ENCODE assay signal across 7 cellular contexts in genomic region chr7:95690367-95690947, GRCh38.
A peak's percentile ranks its signal among the peaks of the same experiment; 100 is the strongest.
DNase-seq lines count a peak whose midpoint lies in the region; ATAC-seq and TF ChIP-seq lines count a peak whose summit lies in the region.

No MANE protein-coding gene starts in this region.

- H3K4me2 ChIP-seq in GM23248 (ENCODE audit: unreplicated experiment) = peak overlapping the region; percentile 80

- DNase-seq in GM06990 (ENCODE audit: extremely low read depth, insufficient read length) (peak; percentile 25), GM23248 (peak; percentile 60), RKO (ENCODE audit: low spot score) (peak; percentile 74), epithelial cell of proximal tubule (ENCODE audit: low read depth) (peak; percentile 31), mucosa of gallbladder (ENCODE audit: low spot score) (peak; percentile 22)

- H3K27me3 ChIP-seq in GM06990 (replicated peaks; ENCODE audit: control insufficient read depth, insufficient read depth, low read length) (no peaks in the 10 kb centered on the region), GM23248 (replicated peaks; ENCODE audit: insufficient read depth) (no peaks in the 10 kb centered on the region)

- no peaks in the 10 kb centered on the region for H3K36me3 ChIP-seq in GM06990 (ENCODE audit: control insufficient read depth, insufficient read depth, low read length)
- H3K36me3 ChIP-seq in GM23248 (ENCODE audit: low read depth) = no peaks in the 10 kb centered on the region

- peak overlapping the region; percentile 63 for H2AFZ ChIP-seq in GM23248

- H3K4me3 ChIP-seq in GM06990 (replicated peaks; ENCODE audit: low read depth, low read length) (no peak overlapping the region), GM23248 (peak overlapping the region; percentile 35; the same call in 1 of the 2 replicates), epithelial cell of proximal tubule (ENCODE audit: low read depth, low read length) (no peak overlapping the region)

- no peak overlapping the region for H3K27ac ChIP-seq in GM23248

- H3K79me2 ChIP-seq in GM23248 (ENCODE audit: insufficient read depth) = no peaks in the 10 kb centered on the region

- no peak for ATAC-seq in HG02571 (IDR thresholded peaks at IDR 0.05; ENCODE audit: unreplicated experiment)

- H3K9me2 ChIP-seq in GM23248 (ENCODE audit: insufficient read depth) = no peaks in the 10 kb centered on the region

- 0 to 4% methylated on average over 3 of the region's 3 CpGs for WGBS in GM23248 (ENCODE audit: low coverage in 1 of 2, low lambda C conversion rate in 2 of 2, missing lambda C conversion rate in 2 of 2), 2 experiments

- H4K20me1 ChIP-seq in GM23248 (ENCODE audit: insufficient read depth) = no peaks in the 10 kb centered on the region

- no peak overlapping the region for H3K9ac ChIP-seq in GM23248

- no peaks in the 10 kb centered on the region for H3K9me3 ChIP-seq in GM23248 (ENCODE audit: low read depth)

- H3K4me1 ChIP-seq in GM23248 (ENCODE audit: insufficient read depth) = no peaks in the 10 kb centered on the region

- no peaks in the 10 kb centered on the region for H3F3A ChIP-seq in GM23248 (ENCODE audit: insufficient read depth)

- TF ChIP-seq CTCF in GM06990 (IDR thresholded peaks at IDR 0.05; ENCODE audit: insufficient read depth, low read length, poor library complexity, severe bottlenecking) (peak; percentile 45), LNCAP (IDR thresholded peaks at IDR 0.05) (peak; percentile 85), epithelial cell of proximal tubule (conservative IDR thresholded peaks at IDR 0.05; ENCODE audit: low read depth, low read length) (peak; percentile 63)

- in situ Hi-C loops in GM23248 (cut with MboI) = no loop called here

Comparison
In these comparisons a context has a peak if more than half of its experiments do, and no peak if none do; other contexts are left out.
1. DNase-seq: peak in every context shown above with its lines; median percentile 74 in RKO; 60 in GM23248; 31 in epithelial cell of proximal tubule; 25 in GM06990; 22 in mucosa of gallbladder.